In genomic region chr6:70753870-70754269, GRCh38 we compare ENCODE assay signal across 28 cellular contexts.
"Had no signal": no experiment of that assay in that cellular context is flagged by ENCODE, and none has a peak within 500 bp of the region (broad histone marks: within the 10 kb centered on the region; RNA-seq: fewer than 3 reads in every experiment).

No MANE protein-coding gene starts in this region.

- DNase-seq: activated B cell treated with CpG ODN at 0.5 μM for 24 hours; activated CD4-positive, alpha-beta T cell treated with anti-CD3 and anti-CD28 coated beads for 48 hours; activated CD4-positive, alpha-beta T cell treated with anti-CD3 and anti-CD28 coated beads, Interleukin-2, amount 50 U/mL, for 1 hour; activated CD4-positive, alpha-beta T cell treated with anti-CD3 and anti-CD28 coated beads, Interleukin-2, amount 50 U/mL, for 48 hours; activated CD8-positive, alpha-beta memory T cell treated with anti-CD3 and anti-CD28 coated beads for 24 hours; activated CD8-positive, alpha-beta T cell treated with anti-CD3 and anti-CD28 coated beads for 36 hours; activated effector memory CD4-positive, alpha-beta T cell treated with anti-CD3 and anti-CD28 coated beads, Interleukin-2, amount 50 U/mL, for 16 hours; activated naive CD4-positive, alpha-beta T cell treated with anti-CD3 and anti-CD28 coated beads for 36 hours; activated naive CD8-positive, alpha-beta T cell treated with anti-CD3 and anti-CD28 coated beads for 36 hours; activated naive CD8-positive, alpha-beta T cell treated with anti-CD3 and anti-CD28 coated beads, Interleukin-2, amount 50 U/mL, for 24 hours; activated T-cell treated with anti-CD3 and anti-CD28 coated beads, Interleukin-2, amount 50 U/mL, for 1 hour; activated T-cell treated with anti-CD3 and anti-CD28 coated beads, Interleukin-2, amount 50 U/mL, for 48 hours; adrenal gland; amygdala; aorta; dorsolateral prefrontal cortex; effector memory CD4-positive, alpha-beta T cell; endodermal cell; foreskin fibroblast; head of caudate nucleus; T-helper 2 cell; WERI-Rb-1 had no signal

- FAIRE-seq: frontal cortex had no signal

- H3K4me1 ChIP-seq: breast epithelium had no signal

- H3K27me3 ChIP-seq: adrenal gland, breast epithelium, cardiac muscle cell, dorsolateral prefrontal cortex had no signal

- H3K4me3 ChIP-seq: adrenal gland, breast epithelium, cardiac muscle cell, coronary artery, dorsolateral prefrontal cortex had no signal

- H3K9me3 ChIP-seq: adrenal gland, breast epithelium had no signal

- H3K36me3 ChIP-seq: adrenal gland, breast epithelium, cardiac muscle cell had no signal

- H3K27ac ChIP-seq: adrenal gland, breast epithelium, cardiac muscle cell, coronary artery, dorsolateral prefrontal cortex, WERI-Rb-1 had no signal

- ATAC-seq: activated CD4-positive, CD25-positive, alpha-beta regulatory T cell treated with anti-CD3 and anti-CD28 coated beads, Interleukin-2, amount 50 U/mL, for 24 hours; activated CD8-positive, alpha-beta T cell treated with anti-CD3 and anti-CD28 coated beads for 36 hours; activated naive CD8-positive, alpha-beta T cell treated with anti-CD3 and anti-CD28 coated beads, Interleukin-2, amount 50 U/mL, for 24 hours; esophagus mucosa had no signal
